Comparison of ENCODE assay signal across 11 cellular contexts in genomic region chr15:77002436-77002835, GRCh38. TPM values are rescaled to one million over a fixed set of nuclear protein-coding genes. Genes with fewer than 3 reads are reported as not detected.
DNase-seq lines count a peak whose midpoint lies in the region; ATAC-seq and TF ChIP-seq lines count a peak whose summit lies in the region.
"Had no signal": no experiment of that assay in that cellular context is flagged by ENCODE, and none has a peak within 500 bp of the region (broad histone marks: within the 10 kb centered on the region; RNA-seq: fewer than 3 reads in every experiment).

No MANE protein-coding gene starts in this region.

- no peaks in the 10 kb centered on the region for H3K9me3 ChIP-seq in CD4-positive, CD25-positive, alpha-beta regulatory T cell (ENCODE audit: control insufficient read depth in 2 of 2, low read length in 2 of 2)
- H3K9me3 ChIP-seq: tibial artery had no signal

- peak overlapping the region; percentile 74 for H3K27ac ChIP-seq in CD4-positive, CD25-positive, alpha-beta regulatory T cell (ENCODE audit: insufficient read depth, low read length, poor library complexity, severe bottlenecking)
- H3K27ac ChIP-seq: tibial artery had no signal

- peaks cover 32 to 96% (median 68%) of the 10 kb centered on the region in 4 donors for H3K4me1 Mint-ChIP-seq in CD4-positive, CD25-positive, alpha-beta regulatory T cell
- peaks cover 94% of the 10 kb centered on the region for H3K4me1 Mint-ChIP-seq in activated T-helper 1 cell treated with anti-CD3 and anti-CD28 coated beads, Interleukin-12 subunit alpha, Interleukin-12 subunit beta, Interleukin-2, Interleukin-4 antibody, amounts not matched to agents 30 ng/mL and 10 ng/mL and 1 ng/mL, durations not matched to agents 14 hours and 24 hours and 36 hours (ENCODE audit: low read depth)
- peaks cover 92% of the 10 kb centered on the region in 2 donors for H3K4me1 Mint-ChIP-seq in natural killer cell

- no peak for ATAC-seq in CD4-positive, CD25-positive, alpha-beta regulatory T cell (ENCODE audit: low read depth in 2 of 2)
- ATAC-seq in HG03066 (IDR thresholded peaks at IDR 0.05; ENCODE audit: low read depth, unreplicated experiment) (peak; percentile 18), natural killer cell (no peak), GM21390 (IDR thresholded peaks at IDR 0.05; ENCODE audit: unreplicated experiment) (no peak), GM21737 (IDR thresholded peaks at IDR 0.05; ENCODE audit: unreplicated experiment) (no peak)

- H3K27me3 Mint-ChIP-seq in CD4-positive, CD25-positive, alpha-beta regulatory T cell = no peaks in the 10 kb centered on the region
- H3K27me3 Mint-ChIP-seq in activated T-helper 1 cell treated with anti-CD3 and anti-CD28 coated beads, Interleukin-12 subunit alpha, Interleukin-12 subunit beta, Interleukin-2, Interleukin-4 antibody, amounts not matched to agents 30 ng/mL and 10 ng/mL and 1 ng/mL, durations not matched to agents 14 hours and 24 hours and 36 hours (ENCODE audit: insufficient read depth) = no peaks in the 10 kb centered on the region
- H3K27me3 Mint-ChIP-seq in natural killer cell (ENCODE audit: low read depth in 2 of 2) = no peaks in the 10 kb centered on the region

- intact Hi-C loops in activated T-helper 1 cell treated with anti-CD3 and anti-CD28 coated beads, Interleukin-12 subunit alpha, Interleukin-12 subunit beta, Interleukin-2, Interleukin-4 antibody, amounts not matched to agents 30 ng/mL and 10 ng/mL and 1 ng/mL, durations not matched to agents 14 hours and 24 hours and 36 hours (cut with micrococcal nuclease) = loop anchor here (2.0 to 5.0 kb wide), 3 partner anchors 18 to 420 kb away; partner anchors contain the start of genes HMG20A, PEAK1 and RCN2
- intact Hi-C loops in natural killer cell (cut with micrococcal nuclease) = no loop called here

- no peaks in the 10 kb centered on the region for H3K27me3 ChIP-seq in CD4-positive, CD25-positive, alpha-beta regulatory T cell (ENCODE audit: control insufficient read depth, insufficient read depth, low read length)
- H3K27me3 ChIP-seq: tibial artery had no signal

- H3K4me3 Mint-ChIP-seq in CD4-positive, CD25-positive, alpha-beta regulatory T cell = peak overlapping the region; percentile 51 to 84 (median 80)
- H3K4me3 Mint-ChIP-seq in activated T-helper 1 cell treated with anti-CD3 and anti-CD28 coated beads, Interleukin-12 subunit alpha, Interleukin-12 subunit beta, Interleukin-2, Interleukin-4 antibody, amounts not matched to agents 30 ng/mL and 10 ng/mL and 1 ng/mL, durations not matched to agents 14 hours and 24 hours and 36 hours = peak overlapping the region; percentile 80
- H3K4me3 Mint-ChIP-seq in natural killer cell = peak overlapping the region; percentile 82

- H3K4me3 ChIP-seq in CD4-positive, CD25-positive, alpha-beta regulatory T cell (ENCODE audit: low read depth, low read length) = peak overlapping the region; percentile 53
- H3K4me3 ChIP-seq: tibial artery had no signal

- peak overlapping the region; percentile 62 to 96 (median 91) for H3K27ac Mint-ChIP-seq in CD4-positive, CD25-positive, alpha-beta regulatory T cell
- H3K27ac Mint-ChIP-seq in activated T-helper 1 cell treated with anti-CD3 and anti-CD28 coated beads, Interleukin-12 subunit alpha, Interleukin-12 subunit beta, Interleukin-2, Interleukin-4 antibody, amounts not matched to agents 30 ng/mL and 10 ng/mL and 1 ng/mL, durations not matched to agents 14 hours and 24 hours and 36 hours = peak overlapping the region; percentile 96
- peak overlapping the region; percentile 92 to 95 for H3K27ac Mint-ChIP-seq in natural killer cell

- no peak for TF ChIP-seq CTCF in natural killer cell (IDR thresholded peaks at IDR 0.05)

- H3K9me3 Mint-ChIP-seq in CD4-positive, CD25-positive, alpha-beta regulatory T cell = peaks cover 0 to 3% (median 0%) of the 10 kb centered on the region in 7 donors
- H3K9me3 Mint-ChIP-seq in activated T-helper 1 cell treated with anti-CD3 and anti-CD28 coated beads, Interleukin-12 subunit alpha, Interleukin-12 subunit beta, Interleukin-2, Interleukin-4 antibody, amounts not matched to agents 30 ng/mL and 10 ng/mL and 1 ng/mL, durations not matched to agents 14 hours and 24 hours and 36 hours = no peaks in the 10 kb centered on the region
- H3K9me3 Mint-ChIP-seq in natural killer cell = no peaks in the 10 kb centered on the region

- peaks cover 76% of the 10 kb centered on the region for H3K4me1 ChIP-seq in CD4-positive, CD25-positive, alpha-beta regulatory T cell (ENCODE audit: control insufficient read depth, insufficient read depth, low read length, poor library complexity, severe bottlenecking)

- DNase-seq in CD4-positive, CD25-positive, alpha-beta regulatory T cell = no peak
- DNase-seq in activated T-helper 1 cell treated with anti-CD3 and anti-CD28 coated beads, Interleukin-12 subunit alpha, Interleukin-12 subunit beta, Interleukin-2, Interleukin-4 antibody, amounts not matched to agents 30 ng/mL and 10 ng/mL and 1 ng/mL, durations not matched to agents 14 hours and 24 hours and 36 hours (ENCODE audit: low spot score) = no peak
- DNase-seq in natural killer cell (no peak), SIG-M5 treated with dmso at 0.1 percent for 504 hours (lab: John Stamatoyannopoulos, UW; ENCODE audit: unreplicated experiment) (no peak)
- no peak for DNase-seq in effector CD8-positive, alpha-beta T cell (lab: John Stamatoyannopoulos, UW)
- DNase-seq: NCI-H1694, T1000 had no signal

- peaks cover 11% of the 10 kb centered on the region for H3K36me3 Mint-ChIP-seq in CD4-positive, CD25-positive, alpha-beta regulatory T cell
- peaks cover 68% of the 10 kb centered on the region for H3K36me3 Mint-ChIP-seq in activated T-helper 1 cell treated with anti-CD3 and anti-CD28 coated beads, Interleukin-12 subunit alpha, Interleukin-12 subunit beta, Interleukin-2, Interleukin-4 antibody, amounts not matched to agents 30 ng/mL and 10 ng/mL and 1 ng/mL, durations not matched to agents 14 hours and 24 hours and 36 hours (ENCODE audit: low read depth)
- no peaks in the 10 kb centered on the region for H3K36me3 Mint-ChIP-seq in natural killer cell

- H3K36me3 ChIP-seq in CD4-positive, CD25-positive, alpha-beta regulatory T cell (ENCODE audit: control insufficient read depth, insufficient read depth, low read length) = peaks cover 17% of the 10 kb centered on the region
- H3K36me3 ChIP-seq: tibial artery had no signal

RNA-seq across cellular contexts. Expression of gene PSTPIP1, which starts 7.5 kb away (rescaled TPM):
- 169 TPM for total RNA-seq in CD4-positive, CD25-positive, alpha-beta regulatory T cell
- polyA plus RNA-seq in CD4-positive, CD25-positive, alpha-beta regulatory T cell = 10 to 100 TPM; 41.3 to 69.2 (median 45.7) TPM
- total RNA-seq in activated T-helper 1 cell treated with anti-CD3 and anti-CD28 coated beads, Interleukin-12 subunit alpha, Interleukin-12 subunit beta, Interleukin-2, Interleukin-4 antibody, amounts not matched to agents 30 ng/mL and 10 ng/mL and 1 ng/mL, durations not matched to agents 14 hours and 24 hours and 36 hours = 218 and 226 TPM in 2 replicates
- total RNA-seq in natural killer cell = 100 to 1,000 TPM; 218 to 316 (median 228) TPM
